18 cellular contexts compared by ENCODE assay signal in the genomic region with DNA sequence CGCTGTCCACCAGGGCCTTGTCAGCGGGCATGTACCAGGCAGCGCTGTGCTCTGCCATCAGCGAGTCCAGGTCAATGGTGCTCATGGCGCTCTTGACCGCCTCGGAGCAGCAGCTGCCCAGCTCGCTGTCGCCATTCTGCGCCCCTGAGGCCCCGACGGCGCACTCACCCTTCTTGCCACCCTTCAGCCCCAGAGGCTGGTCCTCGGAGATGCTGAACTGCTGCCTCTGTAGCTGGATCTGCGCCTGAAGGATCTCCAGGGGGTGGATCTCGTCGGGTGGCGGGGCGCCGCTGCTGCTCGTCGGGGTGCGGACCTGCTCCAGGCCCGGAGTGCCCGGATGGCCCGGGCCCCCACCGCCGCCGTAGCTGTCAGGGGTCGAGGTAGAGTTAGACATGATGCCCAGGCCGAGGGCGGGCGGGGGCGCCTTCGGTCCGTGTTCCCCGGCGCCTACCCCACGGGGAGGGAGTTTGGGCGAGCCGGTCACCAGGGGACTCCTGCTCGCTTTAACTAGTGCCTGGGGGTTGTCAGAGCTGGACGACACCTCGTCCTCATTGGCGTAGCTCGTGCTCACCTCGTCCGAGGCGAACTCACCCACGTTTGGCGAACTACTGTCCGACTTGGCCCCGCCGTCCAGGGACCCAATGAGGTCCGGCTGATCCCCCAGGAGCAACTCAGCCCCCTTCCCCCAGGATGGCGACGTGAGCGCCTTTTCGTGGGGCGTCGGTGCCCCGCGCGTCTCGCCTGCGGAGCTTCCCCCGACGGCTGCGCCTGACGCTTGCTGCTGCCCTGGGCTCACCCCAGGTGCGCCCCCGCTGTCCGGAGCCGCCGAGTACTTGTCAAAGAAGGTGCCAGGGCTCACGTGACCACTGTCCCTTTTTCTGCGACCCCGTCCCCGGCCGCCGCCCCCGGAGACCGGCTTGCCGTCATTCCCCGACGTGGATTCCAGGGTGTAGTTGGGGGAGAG. TPM values are rescaled to one million over a fixed set of nuclear protein-coding genes. Genes with fewer than 3 reads are reported as not detected.
A peak's percentile ranks its signal among the peaks of the same experiment; 100 is the strongest.
DNase-seq lines count a peak whose midpoint lies in the region; ATAC-seq and TF ChIP-seq lines count a peak whose summit lies in the region.
"Had no signal": no experiment of that assay in that cellular context is flagged by ENCODE, and none has a peak within 500 bp of the region (broad histone marks: within the 10 kb centered on the region; RNA-seq: fewer than 3 reads in every experiment).

No MANE protein-coding gene starts in this region.

- intact Hi-C loops in left ventricle myocardium inferior (cut with micrococcal nuclease), result loop anchor here (10.0 kb wide), 1 partner anchor 132 kb away; no protein-coding TSS in a partner anchor

- peaks cover 20% of the 10 kb centered on the region for H3K79me1 ChIP-seq in neuronal stem cell (ENCODE audit: low read depth, low read length)

- H3K14ac ChIP-seq in neuronal stem cell (ENCODE audit: low read length), result peak overlapping the region; percentile 92

- no peak overlapping the region for H2AFZ ChIP-seq in neuronal stem cell (ENCODE audit: low read length)

- H3K36me3 ChIP-seq in ES-I3 (ENCODE audit: insufficient read depth, low read length) (no peaks in the 10 kb centered on the region; the same call in 1 of the 2 replicates), left ventricle myocardium inferior (peaks cover 17% of the 10 kb centered on the region), neuronal stem cell (replicated peaks in 1 of 2; ENCODE audit: control insufficient read depth in 2 of 2, insufficient read depth in 2 of 2, low read length in 2 of 2) (peaks cover 8 to 81% of the 10 kb centered on the region in 2 donors)
- H3K36me3 ChIP-seq: adrenal gland had no signal

- H4K8ac ChIP-seq in neuronal stem cell (ENCODE audit: low read depth, low read length), result no peak overlapping the region

- H2BK12ac ChIP-seq in neuronal stem cell (ENCODE audit: low read length), result peak overlapping the region; percentile 97

- ATAC-seq in HG03280 (IDR thresholded peaks at IDR 0.05; ENCODE audit: unreplicated experiment), result no peak
- no peak for ATAC-seq in GM21381 (IDR thresholded peaks at IDR 0.05; ENCODE audit: unreplicated experiment)
- ATAC-seq in GM19397 (IDR thresholded peaks at IDR 0.05; ENCODE audit: unreplicated experiment), result no peak
- ATAC-seq in T-helper 17 cell, result no peak
- ATAC-seq: activated T-cell treated with anti-CD3 and anti-CD28 coated beads, Interleukin-2, amount 50 U/mL, for 72 hours; naive thymus-derived CD4-positive, alpha-beta T cell had no signal

- WGBS in neuronal stem cell (ENCODE audit: extremely low coverage in 2 of 2, insufficient read length in 2 of 2, insufficient replicate concordance in 1 of 2), 2 donors, result no CpG with 5 or more reads among the region's 86 CpGs

- H3K27me3 ChIP-seq in left ventricle myocardium inferior (ENCODE audit: low read depth), result peaks cover 49% of the 10 kb centered on the region
- H3K27me3 ChIP-seq in neuronal stem cell (ENCODE audit: control insufficient read depth in 3 of 3, insufficient read depth in 3 of 3, low read depth in 1 of 3, low read length in 3 of 3), result no peaks in the 10 kb centered on the region

- H3K4me1 ChIP-seq in ES-I3 (ENCODE audit: insufficient read depth, low read length) (peaks cover 34% of the 10 kb centered on the region), left ventricle myocardium inferior (peaks cover 89% of the 10 kb centered on the region), neuronal stem cell (ENCODE audit: control insufficient read depth in 2 of 2, insufficient read depth in 1 of 2, low read depth in 1 of 2, low read length in 2 of 2) (peaks cover 34 to 38% of the 10 kb centered on the region in 2 donors)

- H3K4me3 Mint-ChIP-seq in T-helper 17 cell, result no peak overlapping the region
- H3K4me3 Mint-ChIP-seq: activated T-cell treated with anti-CD3 and anti-CD28 coated beads, Interleukin-2, amount 50 U/mL, for 72 hours; IgD-negative memory B cell had no signal

- H3K36me3 Mint-ChIP-seq in T-helper 17 cell (ENCODE audit: low read depth), result no peaks in the 10 kb centered on the region
- H3K36me3 Mint-ChIP-seq: CD8-positive, alpha-beta memory T cell; IgD-negative memory B cell; naive thymus-derived CD4-positive, alpha-beta T cell had no signal

- H3K4me1 Mint-ChIP-seq in T-helper 17 cell, result peaks cover under 1% of the 10 kb centered on the region
- H3K4me1 Mint-ChIP-seq: IgD-negative memory B cell had no signal

- H3K9ac ChIP-seq in ES-I3 (ENCODE audit: low read depth, low read length) (peak overlapping the region; percentile 36; the same call in 1 of the 2 replicates), neuronal stem cell (ENCODE audit: low read depth, low read length, poor library complexity) (peak overlapping the region; percentile 83)

- peak overlapping the region; percentile 95 for H3K4me2 ChIP-seq in neuronal stem cell (ENCODE audit: insufficient read depth, low read length, poor library complexity, severe bottlenecking)

- H2AK5ac ChIP-seq in neuronal stem cell (ENCODE audit: low read depth, low read length), result peak overlapping the region; percentile 100

- no peaks in the 10 kb centered on the region for H3K27me3 Mint-ChIP-seq in T-helper 17 cell

- H4K91ac ChIP-seq in neuronal stem cell (ENCODE audit: low read depth, low read length, poor library complexity), result no peak overlapping the region

- peak overlapping the region; percentile 29 for H2BK120ac ChIP-seq in neuronal stem cell (ENCODE audit: low read depth, low read length)

- no peak for TF ChIP-seq CTCF in left ventricle myocardium inferior (IDR thresholded peaks at IDR 0.05; ENCODE audit: borderline replicate concordance)

- H2BK5ac ChIP-seq in neuronal stem cell (ENCODE audit: low read length), result peak overlapping the region; percentile 82

- H3K4me3 ChIP-seq in left ventricle myocardium inferior (peak overlapping the region; percentile 92), neuronal stem cell (ENCODE audit: low read length in 2 of 2) (peak overlapping the region; percentile 53 to 95)
- H3K4me3 ChIP-seq: adrenal gland had no signal

- H3K9me3 ChIP-seq in ES-I3 (ENCODE audit: control insufficient read depth, insufficient read depth, low read length), result no peaks in the 10 kb centered on the region; the same call in 1 of the 2 replicates
- no peaks in the 10 kb centered on the region for H3K9me3 ChIP-seq in left ventricle myocardium inferior (replicated peaks)
- no peaks in the 10 kb centered on the region for H3K9me3 ChIP-seq in neuronal stem cell (replicated peaks in 1 of 2; ENCODE audit: control insufficient read depth in 2 of 2, insufficient read depth in 1 of 2, low read depth in 1 of 2, low read length in 2 of 2)
- no peaks in the 10 kb centered on the region for H3K9me3 ChIP-seq in T-helper 17 cell (ENCODE audit: control insufficient read depth, low read length, poor library complexity, severe bottlenecking)
- H3K9me3 ChIP-seq: adrenal gland had no signal

- H3K27ac Mint-ChIP-seq in T-helper 17 cell, result no peak overlapping the region
- H3K27ac Mint-ChIP-seq: activated T-cell treated with anti-CD3 and anti-CD28 coated beads, Interleukin-2, amount 50 U/mL, for 72 hours; CD8-positive, alpha-beta memory T cell; naive thymus-derived CD4-positive, alpha-beta T cell had no signal

- peak; percentile 64 for DNase-seq in astrocyte of the hippocampus (ENCODE audit: low read depth, low spot score)
- DNase-seq in left ventricle myocardium inferior, result no peak
- no peak for DNase-seq in neuronal stem cell (ENCODE audit: low spot score)
- no peak for DNase-seq in T-helper 17 cell
- DNase-seq: ACHN; activated CD4-positive, alpha-beta T cell treated with anti-CD3 and anti-CD28 coated beads, Interleukin-2, amount 50 U/mL, for 4 hours; activated T-cell treated with anti-CD3 and anti-CD28 coated beads, Interleukin-2, amount 50 U/mL, for 72 hours; adrenal gland; CD8-positive, alpha-beta memory T cell; effector CD8-positive, alpha-beta T cell; GDM1; naive thymus-derived CD4-positive, alpha-beta T cell; stimulated activated naive CD4-positive, alpha-beta T cell treated with Interleukin-2 at 50 U/mL for 16 hours had no signal

- peak overlapping the region; percentile 100 for H3K18ac ChIP-seq in neuronal stem cell (ENCODE audit: low read length)

- peak overlapping the region; percentile 6 for H3K23ac ChIP-seq in neuronal stem cell (ENCODE audit: low read depth, low read length, poor library complexity)

- H3K4ac ChIP-seq in neuronal stem cell (ENCODE audit: low read length), result no peak overlapping the region

- H3K27ac ChIP-seq in left ventricle myocardium inferior (replicated peaks) (peak overlapping the region; percentile 93), neuronal stem cell (replicated peaks; ENCODE audit: low read length) (no peak overlapping the region)

- peak overlapping the region; percentile 87 for H2BK15ac ChIP-seq in neuronal stem cell (ENCODE audit: low read length)

RNA-seq across cellular contexts. Expression of gene MN1, which starts 4.4 kb away (rescaled TPM):
- total RNA-seq in left ventricle myocardium inferior, result 7.7 TPM
- 18.7 TPM for polyA plus RNA-seq in neuronal stem cell (2013, experiment 1 of 2)
- 21.3 TPM for polyA plus RNA-seq in neuronal stem cell (2013, experiment 2 of 2)
- under 1 TPM; 0.40 to 0.42 TPM for total RNA-seq in T-helper 17 cell
- polyA plus RNA-seq: CD8-positive, alpha-beta memory T cell; IgD-negative memory B cell; naive thymus-derived CD4-positive, alpha-beta T cell had no signal
